14 cellular contexts compared by ENCODE assay signal in genomic region chr11:61335355-61335710, GRCh38. TPM values are rescaled to one million over a fixed set of nuclear protein-coding genes. Genes with fewer than 3 reads are reported as not detected.
DNase-seq lines count a peak whose midpoint lies in the region; ATAC-seq, FAIRE-seq and TF ChIP-seq lines count a peak whose summit lies in the region.
"Had no signal": no experiment of that assay in that cellular context is flagged by ENCODE, and none has a peak within 500 bp of the region (broad histone marks: within the 10 kb centered on the region; RNA-seq: fewer than 3 reads in every experiment).

No MANE protein-coding gene starts in this region.

- peak overlapping the region; percentile 97 for H3K27ac Mint-ChIP-seq in activated CD4-positive, alpha-beta memory T cell treated with anti-CD3 and anti-CD28 coated beads for 36 hours
- peak overlapping the region; percentile 16 to 70 for H3K27ac Mint-ChIP-seq in stimulated activated naive CD8-positive, alpha-beta T cell treated with anti-CD3 and anti-CD28 coated beads, Interleukin-15, amount 100 ng/mL, for 72 hours

- peak; percentile 60 for DNase-seq in activated effector memory CD4-positive, alpha-beta T cell treated with anti-CD3 and anti-CD28 coated beads, Interleukin-2, amount 50 U/mL, for 16 hours
- DNase-seq in activated effector memory CD4-positive, alpha-beta T cell treated with Interleukin-2 at 50 U/mL for 16 hours = no peak
- DNase-seq in activated CD4-positive, alpha-beta memory T cell treated with anti-CD3 and anti-CD28 coated beads for 36 hours = no peak
- DNase-seq in HepG2 (ENCODE audit: low spot score) (no peak), GM20000 (ENCODE audit: low spot score) (no peak), NCI-H2227 (lab: John Stamatoyannopoulos, UW; ENCODE audit: unreplicated experiment) (no peak)
- DNase-seq in stimulated activated naive CD8-positive, alpha-beta T cell treated with anti-CD3 and anti-CD28 coated beads, Interleukin-15, amount 100 ng/mL, for 72 hours = no peak
- DNase-seq: naive B cell; NCI-H2107; RPMI8226; stimulated activated CD4-positive, alpha-beta T cell treated with anti-CD3 and anti-CD28 coated beads, Interleukin-15, amount 100 ng/mL, for 24 hours; stimulated activated naive CD4-positive, alpha-beta T cell treated with Interleukin-2 at 50 U/mL for 16 hours had no signal

- no peak for ATAC-seq in HepG2
- no peak for ATAC-seq in stimulated activated naive CD8-positive, alpha-beta T cell treated with anti-CD3 and anti-CD28 coated beads, Interleukin-15, amount 100 ng/mL, for 72 hours
- no peak for ATAC-seq in GM21360 (IDR thresholded peaks at IDR 0.05; ENCODE audit: unreplicated experiment)

- BruUV-seq in HepG2 (replicated peaks; lab: Mats Ljungman, UMichigan) = no TSS peak

- peak overlapping the region; percentile 95 to 98 (median 96) for H3K4me3 ChIP-seq in HepG2 (replicated peaks in 1 of 3; ENCODE audit: insufficient read depth in 1 of 3, low read depth in 2 of 3, low read length in 3 of 3)

- H3K4me2 ChIP-seq in HepG2 (ENCODE audit: low read depth, low read length) = peak overlapping the region; percentile 95

- no peak; a peak in 1 of 4 replicates for TF ChIP-seq POLR2A in HepG2 (IDR thresholded peaks at IDR 0.05; ENCODE audit: insufficient read depth in 1 of 2, low read depth in 2 of 2, low read length in 2 of 2)

- H3K9me3 Mint-ChIP-seq in activated CD4-positive, alpha-beta memory T cell treated with anti-CD3 and anti-CD28 coated beads for 36 hours = no peaks in the 10 kb centered on the region
- H3K9me3 Mint-ChIP-seq in stimulated activated naive CD8-positive, alpha-beta T cell treated with anti-CD3 and anti-CD28 coated beads, Interleukin-15, amount 100 ng/mL, for 72 hours = no peaks in the 10 kb centered on the region
- H3K9me3 Mint-ChIP-seq: naive B cell had no signal

- no peaks in the 10 kb centered on the region for H3K9me3 ChIP-seq in HepG2 (ENCODE audit: low read length)

- peaks cover 21% of the 10 kb centered on the region for H3K36me3 Mint-ChIP-seq in activated CD4-positive, alpha-beta memory T cell treated with anti-CD3 and anti-CD28 coated beads for 36 hours

- POLR2A ChIA-PET in activated CD4-positive, alpha-beta memory T cell treated with anti-CD3 and anti-CD28 coated beads for 36 hours (lab: Charles Lee) = interaction anchor here (1.2 to 3.2 kb wide), 4 partner anchors 13 to 95 kb away, joined by 4 to 30 read pairs (median 10); partner anchors contain the start of genes CPSF7, CYB561A3, SDHAF2 and TMEM138
- POLR2A ChIA-PET in HepG2 (lab: Yijun Ruan, JAX) = interaction anchor here (1.1 to 4.7 kb wide), 9 partner anchors 11 to 94 kb away, joined by 3 to 146 read pairs (median 21); partner anchors contain the start of genes CPSF7, CYB561A3, SDHAF2 and TMEM138

- H3K4me1 Mint-ChIP-seq in activated CD4-positive, alpha-beta memory T cell treated with anti-CD3 and anti-CD28 coated beads for 36 hours (ENCODE audit: low read depth) = peaks cover 42% of the 10 kb centered on the region
- H3K4me1 Mint-ChIP-seq in stimulated activated naive CD8-positive, alpha-beta T cell treated with anti-CD3 and anti-CD28 coated beads, Interleukin-15, amount 100 ng/mL, for 72 hours = peaks cover 71% of the 10 kb centered on the region

- H3K4me1 ChIP-seq in HepG2 (ENCODE audit: insufficient read depth, low read length) = peaks cover 51% of the 10 kb centered on the region

- peak overlapping the region; percentile 100 for H3K9ac ChIP-seq in HepG2 (ENCODE audit: insufficient read depth, low read depth, low read length)

- no peak overlapping the region for H2AFZ ChIP-seq in HepG2 (ENCODE audit: low read length)

- peaks cover 70% of the 10 kb centered on the region for H3K79me2 ChIP-seq in HepG2 (ENCODE audit: insufficient read depth, low read length)

- H3K4me3 Mint-ChIP-seq in activated CD4-positive, alpha-beta memory T cell treated with anti-CD3 and anti-CD28 coated beads for 36 hours = no peak overlapping the region
- H3K4me3 Mint-ChIP-seq in stimulated activated naive CD8-positive, alpha-beta T cell treated with anti-CD3 and anti-CD28 coated beads, Interleukin-15, amount 100 ng/mL, for 72 hours = no peak overlapping the region

- no peaks in the 10 kb centered on the region; a peak in 1 of 5 replicates for H3K27me3 ChIP-seq in HepG2 (ENCODE audit: control insufficient read depth in 1 of 2, insufficient read depth in 2 of 2, low read length in 2 of 2)

- H3K36me3 ChIP-seq in HepG2 (replicated peaks in 1 of 2; ENCODE audit: control insufficient read depth in 1 of 2, insufficient read depth in 2 of 2, low read length in 2 of 2) = peaks cover 13 to 25% of the 10 kb centered on the region in 2 experiments; a peak in 4 of 5 replicates

- TF ChIP-seq EP300 in HepG2 (IDR thresholded peaks at IDR 0.05; ENCODE audit: low read depth in 2 of 2, low read length in 2 of 2) (no peak), HepG2 (CRISPR knock-in tag; IDR thresholded peaks at IDR 0.05; ENCODE audit: borderline replicate concordance) (0 out of 2 replicates have a peak, but pooled peaks have one; percentile 27)

- intact Hi-C loops in activated CD4-positive, alpha-beta memory T cell treated with anti-CD3 and anti-CD28 coated beads for 36 hours (cut with micrococcal nuclease) = loop anchor here (10.0 kb wide), 1 partner anchor 421 kb away; the partner anchor contains the start of gene TMEM109
- intact Hi-C loops in HepG2 (cut with micrococcal nuclease; ENCODE audit: unreplicated experiment) = loop anchor here (2.0 to 10.0 kb wide), 3 partner anchors 27 to 81 kb away; partner anchors contain the start of gene TMEM138

- TF ChIP-seq RAD21 in HepG2 (CRISPR knock-in tag; IDR thresholded peaks at IDR 0.05) = no peak

- WGBS in HepG2 (ENCODE audit: low lambda C conversion rate) = 0% methylated on average over 1 of the region's 1 CpG

- peak overlapping the region; percentile 91 for H3K27ac ChIP-seq in HepG2 (ENCODE audit: extremely low read length, insufficient read depth, low read length)

- no peaks in the 10 kb centered on the region for H3K27me3 Mint-ChIP-seq in activated CD4-positive, alpha-beta memory T cell treated with anti-CD3 and anti-CD28 coated beads for 36 hours
- H3K27me3 Mint-ChIP-seq in stimulated activated naive CD8-positive, alpha-beta T cell treated with anti-CD3 and anti-CD28 coated beads, Interleukin-15, amount 100 ng/mL, for 72 hours = no peaks in the 10 kb centered on the region
- H3K27me3 Mint-ChIP-seq: naive B cell had no signal

- no peak for TF ChIP-seq CTCF in HepG2 (CRISPR knock-in tag; IDR thresholded peaks at IDR 0.05)
- no peak for TF ChIP-seq CTCF in GM20000 (IDR thresholded peaks at IDR 0.05; ENCODE audit: extremely low read depth, missing control alignments)

- FAIRE-seq in HepG2 (lab: Jason Lieb, UNC) = no peak
- FAIRE-seq: endometrium had no signal

- in situ Hi-C loops in HepG2 (cut with HindIII; ENCODE audit: extremely low pct_ligation_motif_present, low pct_unique_long_range_greater_than_20kb) = loop anchor here (5.0 kb wide), 1 partner anchor 52 kb away; no protein-coding TSS in a partner anchor

- peaks cover 17% of the 10 kb centered on the region for H4K20me1 ChIP-seq in HepG2 (ENCODE audit: insufficient read depth, low read length)

- CTCF ChIA-PET in activated CD4-positive, alpha-beta memory T cell treated with anti-CD3 and anti-CD28 coated beads for 36 hours (lab: Charles Lee) = interaction anchor here (0.8 to 7.7 kb wide), 16 partner anchors 8 to 419 kb away, joined by 3 to 310 read pairs (median 11); partner anchors contain the start of genes CPSF7, CYB561A3, SDHAF2 and TMEM138
- CTCF ChIA-PET in HepG2 (lab: Yijun Ruan, JAX; ENCODE audit: low intra/inter-chr PET ratio, low total read pairs) = interaction anchor here (4.1 kb wide), 1 partner anchor 50 kb away, joined by 69 read pairs; no protein-coding TSS in a partner anchor

RNA-seq across cellular contexts. Expression of gene TKFC, which starts 2.3 kb away (rescaled TPM):
- 100 to 1,000 TPM; 118 to 120 TPM for total RNA-seq in activated CD4-positive, alpha-beta memory T cell treated with anti-CD3 and anti-CD28 coated beads for 36 hours
- 173 and 197 TPM in 2 replicates for total RNA-seq in HepG2 (2016; rRNA removed; fragmentation: Illumina TruSeq; extraction: Trizol)
- 25.7 and 34.7 TPM in 2 replicates for total RNA-seq in HepG2 (2016; cell fraction: cytosol; rRNA removed; fragmentation: Illumina TruSeq; extraction: Trizol; ENCODE audit: low read depth)
- 152 and 194 TPM in 2 replicates for total RNA-seq in HepG2 (2016; cell fraction: insoluble cytoplasmic fraction; rRNA removed; fragmentation: Illumina TruSeq; extraction: Trizol)
- 38.7 and 39.8 TPM in 2 replicates for total RNA-seq in HepG2 (2016; cell fraction: membrane; rRNA removed; fragmentation: Illumina TruSeq; extraction: Trizol)
- total RNA-seq in HepG2 (2016; cell fraction: nucleus; rRNA removed; fragmentation: Illumina TruSeq; extraction: Trizol) = 130 and 153 TPM in 2 replicates
- 147 and 237 TPM in 2 replicates for polyA plus RNA-seq in HepG2 (2011; rRNA removed)
- polyA plus RNA-seq in HepG2 (2011; cell fraction: cytosol; rRNA removed) = 67.4 and 90.7 TPM in 2 replicates
- polyA plus RNA-seq in HepG2 (2011; cell fraction: nucleus; rRNA removed) = 653 and 783 TPM in 2 replicates
- polyA plus RNA-seq in HepG2 (2012) = 226 and 325 TPM in 2 replicates
- polyA plus RNA-seq in HepG2 (2016; cell fraction: cytosol; fragmentation: Illumina TruSeq; extraction: Trizol; ENCODE audit: low read depth) = 15.1 and 18.3 TPM in 2 replicates
- polyA plus RNA-seq in HepG2 (2016; cell fraction: insoluble cytoplasmic fraction; fragmentation: Illumina TruSeq; extraction: Trizol; ENCODE audit: low read depth) = 134 and 173 TPM in 2 replicates
- polyA plus RNA-seq in HepG2 (2016; cell fraction: membrane; fragmentation: Illumina TruSeq; extraction: Trizol; ENCODE audit: low read depth) = 31.3 and 33.9 TPM in 2 replicates
- polyA plus RNA-seq in HepG2 (2016; cell fraction: nucleus; fragmentation: Illumina TruSeq; extraction: Trizol; ENCODE audit: insufficient read depth, low read depth) = 236 and 246 TPM in 2 replicates
- polyA minus RNA-seq in HepG2 (2011; rRNA and poly(A)+ RNA removed; ENCODE audit: low replicate concordance) = 121 and 450 TPM in 2 replicates
- polyA minus RNA-seq in HepG2 (2011; cell fraction: cytosol; rRNA and poly(A)+ RNA removed) = 129 and 149 TPM in 2 replicates
- 181 and 214 TPM in 2 replicates for polyA minus RNA-seq in HepG2 (2011; cell fraction: nucleus; rRNA and poly(A)+ RNA removed)

RNA-seq across cellular contexts. Expression of gene DDB1, which starts 2.4 kb away (rescaled TPM):
- 100 to 1,000 TPM; 222 to 223 TPM for total RNA-seq in activated CD4-positive, alpha-beta memory T cell treated with anti-CD3 and anti-CD28 coated beads for 36 hours
- 266 and 292 TPM in 2 replicates for total RNA-seq in HepG2 (2016; rRNA removed; fragmentation: Illumina TruSeq; extraction: Trizol)
- total RNA-seq in HepG2 (2016; cell fraction: cytosol; rRNA removed; fragmentation: Illumina TruSeq; extraction: Trizol; ENCODE audit: low read depth) = 44.8 and 45.1 TPM in 2 replicates
- 272 and 286 TPM in 2 replicates for total RNA-seq in HepG2 (2016; cell fraction: insoluble cytoplasmic fraction; rRNA removed; fragmentation: Illumina TruSeq; extraction: Trizol)
- 67.0 and 70.3 TPM in 2 replicates for total RNA-seq in HepG2 (2016; cell fraction: membrane; rRNA removed; fragmentation: Illumina TruSeq; extraction: Trizol)
- 147 and 162 TPM in 2 replicates for total RNA-seq in HepG2 (2016; cell fraction: nucleus; rRNA removed; fragmentation: Illumina TruSeq; extraction: Trizol)
- polyA plus RNA-seq in HepG2 (2011; rRNA removed) = 175 and 217 TPM in 2 replicates
- 205 and 216 TPM in 2 replicates for polyA plus RNA-seq in HepG2 (2011; cell fraction: cytosol; rRNA removed)
- 144 and 152 TPM in 2 replicates for polyA plus RNA-seq in HepG2 (2011; cell fraction: nucleus; rRNA removed)
- polyA plus RNA-seq in HepG2 (2012) = 123 and 153 TPM in 2 replicates
- 13.5 and 15.8 TPM in 2 replicates for polyA plus RNA-seq in HepG2 (2016; cell fraction: cytosol; fragmentation: Illumina TruSeq; extraction: Trizol; ENCODE audit: low read depth)
- 239 and 252 TPM in 2 replicates for polyA plus RNA-seq in HepG2 (2016; cell fraction: insoluble cytoplasmic fraction; fragmentation: Illumina TruSeq; extraction: Trizol; ENCODE audit: low read depth)
- polyA plus RNA-seq in HepG2 (2016; cell fraction: membrane; fragmentation: Illumina TruSeq; extraction: Trizol; ENCODE audit: low read depth) = 34.0 and 38.3 TPM in 2 replicates
- 168 and 174 TPM in 2 replicates for polyA plus RNA-seq in HepG2 (2016; cell fraction: nucleus; fragmentation: Illumina TruSeq; extraction: Trizol; ENCODE audit: insufficient read depth, low read depth)
- 584 and 611 TPM in 2 replicates for polyA minus RNA-seq in HepG2 (2011; rRNA and poly(A)+ RNA removed; ENCODE audit: low replicate concordance)
- polyA minus RNA-seq in HepG2 (2011; cell fraction: cytosol; rRNA and poly(A)+ RNA removed) = 276 and 305 TPM in 2 replicates
- polyA minus RNA-seq in HepG2 (2011; cell fraction: nucleus; rRNA and poly(A)+ RNA removed) = 187 and 203 TPM in 2 replicates

RNA-seq across cellular contexts. Expression of gene CYB561A3, which starts 26.3 kb away (rescaled TPM):
- total RNA-seq in activated CD4-positive, alpha-beta memory T cell treated with anti-CD3 and anti-CD28 coated beads for 36 hours = 10 to 100 TPM; 32.3 to 32.9 TPM
- 11.5 and 14.9 TPM in 2 replicates for total RNA-seq in HepG2 (2016; rRNA removed; fragmentation: Illumina TruSeq; extraction: Trizol)
- total RNA-seq in HepG2 (2016; cell fraction: cytosol; rRNA removed; fragmentation: Illumina TruSeq; extraction: Trizol; ENCODE audit: low read depth) = 5.6 and 5.9 TPM in 2 replicates
- total RNA-seq in HepG2 (2016; cell fraction: insoluble cytoplasmic fraction; rRNA removed; fragmentation: Illumina TruSeq; extraction: Trizol) = 11.8 and 15.0 TPM in 2 replicates
- 15.7 and 17.1 TPM in 2 replicates for total RNA-seq in HepG2 (2016; cell fraction: membrane; rRNA removed; fragmentation: Illumina TruSeq; extraction: Trizol)
- 11.9 and 12.4 TPM in 2 replicates for total RNA-seq in HepG2 (2016; cell fraction: nucleus; rRNA removed; fragmentation: Illumina TruSeq; extraction: Trizol)
- polyA plus RNA-seq in HepG2 (2011; rRNA removed) = 11.4 and 14.7 TPM in 2 replicates
- 19.7 and 21.5 TPM in 2 replicates for polyA plus RNA-seq in HepG2 (2011; cell fraction: cytosol; rRNA removed)
- 30.1 and 37.5 TPM in 2 replicates for polyA plus RNA-seq in HepG2 (2011; cell fraction: nucleus; rRNA removed)
- 10.9 and 13.2 TPM in 2 replicates for polyA plus RNA-seq in HepG2 (2012)
- 4.6 and 6.4 TPM in 2 replicates for polyA plus RNA-seq in HepG2 (2016; cell fraction: cytosol; fragmentation: Illumina TruSeq; extraction: Trizol; ENCODE audit: low read depth)
- polyA plus RNA-seq in HepG2 (2016; cell fraction: insoluble cytoplasmic fraction; fragmentation: Illumina TruSeq; extraction: Trizol; ENCODE audit: low read depth) = 8.9 and 11.0 TPM in 2 replicates
- 11.1 and 11.3 TPM in 2 replicates for polyA plus RNA-seq in HepG2 (2016; cell fraction: membrane; fragmentation: Illumina TruSeq; extraction: Trizol; ENCODE audit: low read depth)
- 20.3 and 20.7 TPM in 2 replicates for polyA plus RNA-seq in HepG2 (2016; cell fraction: nucleus; fragmentation: Illumina TruSeq; extraction: Trizol; ENCODE audit: insufficient read depth, low read depth)
- polyA minus RNA-seq in HepG2 (2011; rRNA and poly(A)+ RNA removed; ENCODE audit: low replicate concordance) = 41.4 and 173 TPM in 2 replicates
- 4.7 and 8.0 TPM in 2 replicates for polyA minus RNA-seq in HepG2 (2011; cell fraction: cytosol; rRNA and poly(A)+ RNA removed)
- 9.4 and 9.7 TPM in 2 replicates for polyA minus RNA-seq in HepG2 (2011; cell fraction: nucleus; rRNA and poly(A)+ RNA removed)

RNA-seq across cellular contexts. Expression of gene TMEM138, which starts 26.8 kb away (rescaled TPM):
- 10 to 100 TPM; 33.7 to 34.6 TPM for total RNA-seq in activated CD4-positive, alpha-beta memory T cell treated with anti-CD3 and anti-CD28 coated beads for 36 hours
- 29.7 and 43.5 TPM in 2 replicates for total RNA-seq in HepG2 (2016; rRNA removed; fragmentation: Illumina TruSeq; extraction: Trizol)
- 51.3 and 54.5 TPM in 2 replicates for total RNA-seq in HepG2 (2016; cell fraction: cytosol; rRNA removed; fragmentation: Illumina TruSeq; extraction: Trizol; ENCODE audit: low read depth)
- 30.1 and 40.0 TPM in 2 replicates for total RNA-seq in HepG2 (2016; cell fraction: insoluble cytoplasmic fraction; rRNA removed; fragmentation: Illumina TruSeq; extraction: Trizol)
- 36.1 and 36.5 TPM in 2 replicates for total RNA-seq in HepG2 (2016; cell fraction: membrane; rRNA removed; fragmentation: Illumina TruSeq; extraction: Trizol)
- total RNA-seq in HepG2 (2016; cell fraction: nucleus; rRNA removed; fragmentation: Illumina TruSeq; extraction: Trizol) = 41.2 and 47.0 TPM in 2 replicates
- polyA plus RNA-seq in HepG2 (2011; rRNA removed) = 51.0 and 61.0 TPM in 2 replicates
- 21.8 and 35.0 TPM in 2 replicates for polyA plus RNA-seq in HepG2 (2011; cell fraction: cytosol; rRNA removed)
- 63.4 and 76.1 TPM in 2 replicates for polyA plus RNA-seq in HepG2 (2011; cell fraction: nucleus; rRNA removed)
- 17.6 and 19.2 TPM in 2 replicates for polyA plus RNA-seq in HepG2 (2012)
- polyA plus RNA-seq in HepG2 (2016; cell fraction: cytosol; fragmentation: Illumina TruSeq; extraction: Trizol; ENCODE audit: low read depth) = 15.5 and 18.0 TPM in 2 replicates
- 42.8 and 45.1 TPM in 2 replicates for polyA plus RNA-seq in HepG2 (2016; cell fraction: insoluble cytoplasmic fraction; fragmentation: Illumina TruSeq; extraction: Trizol; ENCODE audit: low read depth)
- 24.2 and 30.4 TPM in 2 replicates for polyA plus RNA-seq in HepG2 (2016; cell fraction: membrane; fragmentation: Illumina TruSeq; extraction: Trizol; ENCODE audit: low read depth)
- 85.3 and 100 TPM in 2 replicates for polyA plus RNA-seq in HepG2 (2016; cell fraction: nucleus; fragmentation: Illumina TruSeq; extraction: Trizol; ENCODE audit: insufficient read depth, low read depth)
- polyA minus RNA-seq in HepG2 (2011; rRNA and poly(A)+ RNA removed; ENCODE audit: low replicate concordance) = 50.4 and 173 TPM in 2 replicates
- 9.5 and 9.6 TPM in 2 replicates for polyA minus RNA-seq in HepG2 (2011; cell fraction: cytosol; rRNA and poly(A)+ RNA removed)
- polyA minus RNA-seq in HepG2 (2011; cell fraction: nucleus; rRNA and poly(A)+ RNA removed) = 41.6 and 57.1 TPM in 2 replicates

RNA-seq across cellular contexts. Expression of gene VWCE, which starts 40.2 kb away (rescaled TPM):
- 1 to 10 TPM; 1.1 to 1.4 TPM for total RNA-seq in activated CD4-positive, alpha-beta memory T cell treated with anti-CD3 and anti-CD28 coated beads for 36 hours
- 10.4 and 27.6 TPM in 2 replicates for total RNA-seq in HepG2 (2016; rRNA removed; fragmentation: Illumina TruSeq; extraction: Trizol)
- 21.1 and 23.2 TPM in 2 replicates for total RNA-seq in HepG2 (2016; cell fraction: cytosol; rRNA removed; fragmentation: Illumina TruSeq; extraction: Trizol; ENCODE audit: low read depth)
- total RNA-seq in HepG2 (2016; cell fraction: insoluble cytoplasmic fraction; rRNA removed; fragmentation: Illumina TruSeq; extraction: Trizol) = 9.5 and 29.7 TPM in 2 replicates
- total RNA-seq in HepG2 (2016; cell fraction: membrane; rRNA removed; fragmentation: Illumina TruSeq; extraction: Trizol) = 16.2 and 16.5 TPM in 2 replicates
- total RNA-seq in HepG2 (2016; cell fraction: nucleus; rRNA removed; fragmentation: Illumina TruSeq; extraction: Trizol) = 45.6 and 50.3 TPM in 2 replicates
- polyA plus RNA-seq in HepG2 (2011; rRNA removed) = 58.3 and 59.7 TPM in 2 replicates
- polyA plus RNA-seq in HepG2 (2011; cell fraction: cytosol; rRNA removed) = 16.1 and 23.9 TPM in 2 replicates
- 269 and 312 TPM in 2 replicates for polyA plus RNA-seq in HepG2 (2011; cell fraction: nucleus; rRNA removed)
- 91.9 and 92.4 TPM in 2 replicates for polyA plus RNA-seq in HepG2 (2012)
- 7.3 and 7.8 TPM in 2 replicates for polyA plus RNA-seq in HepG2 (2016; cell fraction: cytosol; fragmentation: Illumina TruSeq; extraction: Trizol; ENCODE audit: low read depth)
- polyA plus RNA-seq in HepG2 (2016; cell fraction: insoluble cytoplasmic fraction; fragmentation: Illumina TruSeq; extraction: Trizol; ENCODE audit: low read depth) = 16.7 and 20.6 TPM in 2 replicates
- polyA plus RNA-seq in HepG2 (2016; cell fraction: membrane; fragmentation: Illumina TruSeq; extraction: Trizol; ENCODE audit: low read depth) = 11.9 and 13.4 TPM in 2 replicates
- polyA plus RNA-seq in HepG2 (2016; cell fraction: nucleus; fragmentation: Illumina TruSeq; extraction: Trizol; ENCODE audit: insufficient read depth, low read depth) = 214 and 228 TPM in 2 replicates
- 0.94 and 72.8 TPM in 2 replicates for polyA minus RNA-seq in HepG2 (2011; rRNA and poly(A)+ RNA removed; ENCODE audit: low replicate concordance)
- polyA minus RNA-seq in HepG2 (2011; cell fraction: cytosol; rRNA and poly(A)+ RNA removed) = 17.8 and 19.7 TPM in 2 replicates
- polyA minus RNA-seq in HepG2 (2011; cell fraction: nucleus; rRNA and poly(A)+ RNA removed) = 60.5 and 66.8 TPM in 2 replicates
